In genomic region chr1:63307196-63307794, GRCh38 we compare ENCODE assay signal across 9 cellular contexts. TPM values are rescaled to one million over a fixed set of nuclear protein-coding genes. Genes with fewer than 3 reads are reported as not detected.
"Had no signal": no experiment of that assay in that cellular context is flagged by ENCODE, and none has a peak within 500 bp of the region (broad histone marks: within the 10 kb centered on the region; RNA-seq: fewer than 3 reads in every experiment).

No MANE protein-coding gene starts in this region.

- DNase-seq: GDM1, GF-D8 had no signal

- FAIRE-seq: G401.6, GM12878, GM12891, GM12892, GM18507, GM19239 had no signal

- ATAC-seq: GM12878 had no signal

- H3K4me3 ChIP-seq: GM12878 had no signal

RNA-seq across cellular contexts. Expression of gene FOXD3, which starts 15.1 kb away (rescaled TPM):
- total RNA-seq: G401, GM12878 had no signal
- polyA plus RNA-seq: GM12878 had no signal
